ENCODE assay signal across 8 cellular contexts in genomic region chr9:101458955-101459631, GRCh38. TPM values are rescaled to one million over a fixed set of nuclear protein-coding genes. Genes with fewer than 3 reads are reported as not detected.
DNase-seq lines count a peak whose midpoint lies in the region; ATAC-seq and TF ChIP-seq lines count a peak whose summit lies in the region.

No MANE protein-coding gene starts in this region.

- H3F3A ChIP-seq in DOHH2 (ENCODE audit: control insufficient read depth, insufficient read depth) = no peaks in the 10 kb centered on the region

- H3K4me3 ChIP-seq in DOHH2 (ENCODE audit: low read length) (no peak overlapping the region), psoas muscle (no peak overlapping the region)

- ATAC-seq in GM19452 (IDR thresholded peaks at IDR 0.05; ENCODE audit: unreplicated experiment) (peak; percentile 76), HG03432 (IDR thresholded peaks at IDR 0.05; ENCODE audit: unreplicated experiment) (peak; percentile 93), psoas muscle (peak; percentile 76 to 97 (median 92)), HG03196 (IDR thresholded peaks at IDR 0.05; ENCODE audit: unreplicated experiment) (no peak)

- H3K4me1 ChIP-seq in DOHH2 (ENCODE audit: control insufficient read depth, low read length) = no peaks in the 10 kb centered on the region
- no peaks in the 10 kb centered on the region for H3K4me1 ChIP-seq in psoas muscle

- TF ChIP-seq CTCF in DOHH2 (IDR thresholded peaks at IDR 0.05; ENCODE audit: low read depth, low read length, poor library complexity, severe bottlenecking) (peak; percentile 75), psoas muscle (IDR thresholded peaks at IDR 0.05) (peak; percentile 79)

- peak; percentile 40 for DNase-seq in NCI-H226
- DNase-seq in activated CD4-positive, alpha-beta T cell treated with anti-CD3 and anti-CD28 coated beads, Interleukin-2, amount 50 U/mL, for 48 hours = peak; percentile 1 to 4
- DNase-seq in head of caudate nucleus = peak in 26 of 42 donors; percentile 11 to 83 (median 48)
- no peak for DNase-seq in psoas muscle

- intact Hi-C loops in head of caudate nucleus (cut with DNase I) = loop anchor here (2.0 kb wide), 1 partner anchor 72 kb away; no protein-coding TSS in a partner anchor
- intact Hi-C loops in psoas muscle (cut with DNase I) = loop anchor here (1.0 to 2.0 kb wide), 2 partner anchors 69 to 70 kb away; no protein-coding TSS in a partner anchor

- WGBS in psoas muscle, 3 donors = 36 to 43% (median 40%) methylated on average over 9 of the region's 9 CpGs

- H3K27ac ChIP-seq in DOHH2 (ENCODE audit: low read depth, low read length) (no peak overlapping the region), psoas muscle (no peak overlapping the region)

- no peak overlapping the region for H3K4me2 ChIP-seq in DOHH2 (ENCODE audit: low read length)

- H4K20me1 ChIP-seq in DOHH2 (ENCODE audit: control insufficient read depth, insufficient read depth, low read depth, low read length) = no peaks in the 10 kb centered on the region

- H3K9me2 ChIP-seq in DOHH2 (replicated peaks; ENCODE audit: control insufficient read depth, low read length) = no peaks in the 10 kb centered on the region

- no peaks in the 10 kb centered on the region for H3K9me3 ChIP-seq in DOHH2 (ENCODE audit: control insufficient read depth, insufficient read depth, low read length)
- no peaks in the 10 kb centered on the region for H3K9me3 ChIP-seq in psoas muscle

- H3K27me3 ChIP-seq in DOHH2 (ENCODE audit: control insufficient read depth, low read length) (no peaks in the 10 kb centered on the region), psoas muscle (ENCODE audit: insufficient read depth in 3 of 3, low read length in 2 of 3) (peaks cover 0 to 3% (median 0%) of the 10 kb centered on the region in 3 donors)

- H3K36me3 ChIP-seq in DOHH2 (ENCODE audit: control insufficient read depth, low read length) (no peaks in the 10 kb centered on the region), psoas muscle (ENCODE audit: insufficient read depth in 1 of 2, low read depth in 1 of 2) (no peaks in the 10 kb centered on the region)

- no peaks in the 10 kb centered on the region for H3K79me2 ChIP-seq in DOHH2 (ENCODE audit: control insufficient read depth, low read length)

RNA-seq across cellular contexts. Expression of gene ALDOB, which starts 23.5 kb away (rescaled TPM):
- under 1 TPM in 2 of 4 donors, not detected in 2; 0.26 to 0.82 TPM for total RNA-seq in psoas muscle
- polyA plus RNA-seq in psoas muscle = 1 to 10 TPM in 1 of 3 donors, under 1 TPM in 2; 0.30 to 4.3 (median 0.48) TPM

Comparison
In these comparisons a context has a peak if more than half of its experiments do, and no peak if none do; other contexts are left out.
1. DNase-seq: peak in NCI-H226 (single experiment), activated CD4-positive, alpha-beta T cell treated with anti-CD3 and anti-CD28 coated beads, Interleukin-2, amount 50 U/mL, for 48 hours (2 of 2) and head of caudate nucleus (26 of 42); none in psoas muscle (0 of 2).